Comparison of ENCODE assay signal across 8 cellular contexts in genomic region chr2:200308421-200309295, GRCh38. TPM values are rescaled to one million over a fixed set of nuclear protein-coding genes. Genes with fewer than 3 reads are reported as not detected.
DNase-seq lines count a peak whose midpoint lies in the region; ATAC-seq and TF ChIP-seq lines count a peak whose summit lies in the region.

No MANE protein-coding gene starts in this region.

- intact Hi-C loops in upper lobe of right lung (cut with DNase I): no loop called here

- no peak for DNase-seq in activated naive CD4-positive, alpha-beta T cell treated with anti-CD3 and anti-CD28 coated beads, Interleukin-2, amount 10 ng/mL, durations not matched to agents 7 days and 5 days
- DNase-seq in activated naive CD4-positive, alpha-beta T cell treated with anti-CD3 and anti-CD28 coated beads, Interleukin-2, amount 50 U/mL, for 72 hours (ENCODE audit: low spot score in 2 of 2): no peak
- DNase-seq in activated CD4-positive, alpha-beta memory T cell treated with anti-CD3 and anti-CD28 coated beads, Interleukin-2, amount 10 ng/mL, durations not matched to agents 7 days and 5 days: no peak
- DNase-seq in iris pigment epithelial cell (ENCODE audit: low read depth): peak; percentile 36
- DNase-seq in upper lobe of right lung: no peak
- DNase-seq in activated CD4-positive, alpha-beta T cell treated with anti-CD3 and anti-CD28 coated beads for 1 hour: no peak

- no peaks in the 10 kb centered on the region for H3K9me3 Mint-ChIP-seq in activated naive CD4-positive, alpha-beta T cell treated with anti-CD3 and anti-CD28 coated beads, Interleukin-2, amount 10 ng/mL, durations not matched to agents 7 days and 5 days
- H3K9me3 Mint-ChIP-seq in activated naive CD4-positive, alpha-beta T cell treated with anti-CD3 and anti-CD28 coated beads, Interleukin-2, amount 50 U/mL, for 72 hours: no peaks in the 10 kb centered on the region
- no peaks in the 10 kb centered on the region for H3K9me3 Mint-ChIP-seq in activated CD4-positive, alpha-beta memory T cell treated with anti-CD3 and anti-CD28 coated beads, Interleukin-2, amount 10 ng/mL, durations not matched to agents 7 days and 5 days

- H3K4me1 ChIP-seq in upper lobe of right lung: peaks cover 37% of the 10 kb centered on the region

- TF ChIP-seq CTCF in upper lobe of right lung (IDR thresholded peaks at IDR 0.05): no peak

- no peaks in the 10 kb centered on the region for H3K36me3 ChIP-seq in upper lobe of right lung

- peaks cover 16% of the 10 kb centered on the region for H3K27me3 Mint-ChIP-seq in activated naive CD4-positive, alpha-beta T cell treated with anti-CD3 and anti-CD28 coated beads, Interleukin-2, amount 10 ng/mL, durations not matched to agents 7 days and 5 days
- no peaks in the 10 kb centered on the region for H3K27me3 Mint-ChIP-seq in activated CD4-positive, alpha-beta memory T cell treated with anti-CD3 and anti-CD28 coated beads, Interleukin-2, amount 10 ng/mL, durations not matched to agents 7 days and 5 days

- H3K4me3 ChIP-seq in upper lobe of right lung: peak overlapping the region; percentile 85

- no peaks in the 10 kb centered on the region for H3K9me3 ChIP-seq in upper lobe of right lung

- ATAC-seq in activated naive CD4-positive, alpha-beta T cell treated with anti-CD3 and anti-CD28 coated beads, Interleukin-2, amount 50 U/mL, for 72 hours: no peak
- ATAC-seq in upper lobe of right lung: no peak
- ATAC-seq in HG03039 (IDR thresholded peaks at IDR 0.05; ENCODE audit: unreplicated experiment): no peak
- ATAC-seq in GM21528 (IDR thresholded peaks at IDR 0.05; ENCODE audit: low FRiP score, unreplicated experiment): no peak

- H3K27ac ChIP-seq in upper lobe of right lung: peak overlapping the region; percentile 87

- no peak overlapping the region for H3K27ac Mint-ChIP-seq in activated naive CD4-positive, alpha-beta T cell treated with anti-CD3 and anti-CD28 coated beads, Interleukin-2, amount 10 ng/mL, durations not matched to agents 7 days and 5 days
- H3K27ac Mint-ChIP-seq in activated naive CD4-positive, alpha-beta T cell treated with anti-CD3 and anti-CD28 coated beads, Interleukin-2, amount 50 U/mL, for 72 hours: no peak overlapping the region
- H3K27ac Mint-ChIP-seq in activated CD4-positive, alpha-beta memory T cell treated with anti-CD3 and anti-CD28 coated beads, Interleukin-2, amount 10 ng/mL, durations not matched to agents 7 days and 5 days: peak overlapping the region; percentile 4

- peaks cover 22% of the 10 kb centered on the region for H3K4me1 Mint-ChIP-seq in activated naive CD4-positive, alpha-beta T cell treated with anti-CD3 and anti-CD28 coated beads, Interleukin-2, amount 10 ng/mL, durations not matched to agents 7 days and 5 days
- H3K4me1 Mint-ChIP-seq in activated CD4-positive, alpha-beta memory T cell treated with anti-CD3 and anti-CD28 coated beads, Interleukin-2, amount 10 ng/mL, durations not matched to agents 7 days and 5 days: peaks cover 39% of the 10 kb centered on the region

- H3K36me3 Mint-ChIP-seq in activated naive CD4-positive, alpha-beta T cell treated with anti-CD3 and anti-CD28 coated beads, Interleukin-2, amount 10 ng/mL, durations not matched to agents 7 days and 5 days: peaks cover 2% of the 10 kb centered on the region
- peaks cover 6 to 12% of the 10 kb centered on the region in 2 donors for H3K36me3 Mint-ChIP-seq in activated naive CD4-positive, alpha-beta T cell treated with anti-CD3 and anti-CD28 coated beads, Interleukin-2, amount 50 U/mL, for 72 hours
- peaks cover 12% of the 10 kb centered on the region for H3K36me3 Mint-ChIP-seq in activated CD4-positive, alpha-beta memory T cell treated with anti-CD3 and anti-CD28 coated beads, Interleukin-2, amount 10 ng/mL, durations not matched to agents 7 days and 5 days (ENCODE audit: low read depth)

- POLR2A ChIA-PET in activated CD4-positive, alpha-beta memory T cell treated with anti-CD3 and anti-CD28 coated beads, Interleukin-2, amount 10 ng/mL, durations not matched to agents 7 days and 5 days (lab: Charles Lee): interaction anchor here (0.9 to 3.9 kb wide), 4 partner anchors 19 to 159 kb away, joined by 3 to 34 read pairs (median 8); no protein-coding TSS in a partner anchor

- CTCF ChIA-PET in activated naive CD4-positive, alpha-beta T cell treated with anti-CD3 and anti-CD28 coated beads, Interleukin-2, amount 10 ng/mL, durations not matched to agents 7 days and 5 days (lab: Charles Lee): interaction anchor here (1.3 kb wide), 1 partner anchor 63 kb away, joined by 5 read pairs; no protein-coding TSS in a partner anchor
- CTCF ChIA-PET in activated CD4-positive, alpha-beta memory T cell treated with anti-CD3 and anti-CD28 coated beads, Interleukin-2, amount 10 ng/mL, durations not matched to agents 7 days and 5 days (lab: Charles Lee): interaction anchor here (1.0 kb wide), 1 partner anchor 323 kb away, joined by 3 read pairs; no protein-coding TSS in a partner anchor

- no peaks in the 10 kb centered on the region for H3K27me3 ChIP-seq in upper lobe of right lung

- peak overlapping the region; percentile 79 for H3K4me3 Mint-ChIP-seq in activated naive CD4-positive, alpha-beta T cell treated with anti-CD3 and anti-CD28 coated beads, Interleukin-2, amount 10 ng/mL, durations not matched to agents 7 days and 5 days
- H3K4me3 Mint-ChIP-seq in activated CD4-positive, alpha-beta memory T cell treated with anti-CD3 and anti-CD28 coated beads, Interleukin-2, amount 10 ng/mL, durations not matched to agents 7 days and 5 days: peak overlapping the region; percentile 77

RNA-seq across cellular contexts. Expression of gene SPATS2L, which starts 2.2 kb away (rescaled TPM):
- total RNA-seq in activated naive CD4-positive, alpha-beta T cell treated with anti-CD3 and anti-CD28 coated beads, Interleukin-2, amount 50 U/mL, for 72 hours: 10 to 100 TPM in 1 of 2 donors, 1 to 10 TPM in 1; 3.9 to 27.7 TPM
- 10 to 100 TPM; 79.0 to 82.3 TPM for total RNA-seq in activated CD4-positive, alpha-beta memory T cell treated with anti-CD3 and anti-CD28 coated beads, Interleukin-2, amount 10 ng/mL, durations not matched to agents 7 days and 5 days
- 92.7 TPM for total RNA-seq in upper lobe of right lung
